Comparison of ENCODE assay signal across 1 cellular context in genomic region chr7:48183965-48184364, GRCh38.
TF ChIP-seq lines count a peak whose summit lies in the region.

No MANE protein-coding gene starts in this region.

TF ChIP-seq in GM23338, 12 proteins besides CTCF, POLR2A, EP300 and RAD21 (continued from another document):
- TF ChIP-seq, protein P1, sequence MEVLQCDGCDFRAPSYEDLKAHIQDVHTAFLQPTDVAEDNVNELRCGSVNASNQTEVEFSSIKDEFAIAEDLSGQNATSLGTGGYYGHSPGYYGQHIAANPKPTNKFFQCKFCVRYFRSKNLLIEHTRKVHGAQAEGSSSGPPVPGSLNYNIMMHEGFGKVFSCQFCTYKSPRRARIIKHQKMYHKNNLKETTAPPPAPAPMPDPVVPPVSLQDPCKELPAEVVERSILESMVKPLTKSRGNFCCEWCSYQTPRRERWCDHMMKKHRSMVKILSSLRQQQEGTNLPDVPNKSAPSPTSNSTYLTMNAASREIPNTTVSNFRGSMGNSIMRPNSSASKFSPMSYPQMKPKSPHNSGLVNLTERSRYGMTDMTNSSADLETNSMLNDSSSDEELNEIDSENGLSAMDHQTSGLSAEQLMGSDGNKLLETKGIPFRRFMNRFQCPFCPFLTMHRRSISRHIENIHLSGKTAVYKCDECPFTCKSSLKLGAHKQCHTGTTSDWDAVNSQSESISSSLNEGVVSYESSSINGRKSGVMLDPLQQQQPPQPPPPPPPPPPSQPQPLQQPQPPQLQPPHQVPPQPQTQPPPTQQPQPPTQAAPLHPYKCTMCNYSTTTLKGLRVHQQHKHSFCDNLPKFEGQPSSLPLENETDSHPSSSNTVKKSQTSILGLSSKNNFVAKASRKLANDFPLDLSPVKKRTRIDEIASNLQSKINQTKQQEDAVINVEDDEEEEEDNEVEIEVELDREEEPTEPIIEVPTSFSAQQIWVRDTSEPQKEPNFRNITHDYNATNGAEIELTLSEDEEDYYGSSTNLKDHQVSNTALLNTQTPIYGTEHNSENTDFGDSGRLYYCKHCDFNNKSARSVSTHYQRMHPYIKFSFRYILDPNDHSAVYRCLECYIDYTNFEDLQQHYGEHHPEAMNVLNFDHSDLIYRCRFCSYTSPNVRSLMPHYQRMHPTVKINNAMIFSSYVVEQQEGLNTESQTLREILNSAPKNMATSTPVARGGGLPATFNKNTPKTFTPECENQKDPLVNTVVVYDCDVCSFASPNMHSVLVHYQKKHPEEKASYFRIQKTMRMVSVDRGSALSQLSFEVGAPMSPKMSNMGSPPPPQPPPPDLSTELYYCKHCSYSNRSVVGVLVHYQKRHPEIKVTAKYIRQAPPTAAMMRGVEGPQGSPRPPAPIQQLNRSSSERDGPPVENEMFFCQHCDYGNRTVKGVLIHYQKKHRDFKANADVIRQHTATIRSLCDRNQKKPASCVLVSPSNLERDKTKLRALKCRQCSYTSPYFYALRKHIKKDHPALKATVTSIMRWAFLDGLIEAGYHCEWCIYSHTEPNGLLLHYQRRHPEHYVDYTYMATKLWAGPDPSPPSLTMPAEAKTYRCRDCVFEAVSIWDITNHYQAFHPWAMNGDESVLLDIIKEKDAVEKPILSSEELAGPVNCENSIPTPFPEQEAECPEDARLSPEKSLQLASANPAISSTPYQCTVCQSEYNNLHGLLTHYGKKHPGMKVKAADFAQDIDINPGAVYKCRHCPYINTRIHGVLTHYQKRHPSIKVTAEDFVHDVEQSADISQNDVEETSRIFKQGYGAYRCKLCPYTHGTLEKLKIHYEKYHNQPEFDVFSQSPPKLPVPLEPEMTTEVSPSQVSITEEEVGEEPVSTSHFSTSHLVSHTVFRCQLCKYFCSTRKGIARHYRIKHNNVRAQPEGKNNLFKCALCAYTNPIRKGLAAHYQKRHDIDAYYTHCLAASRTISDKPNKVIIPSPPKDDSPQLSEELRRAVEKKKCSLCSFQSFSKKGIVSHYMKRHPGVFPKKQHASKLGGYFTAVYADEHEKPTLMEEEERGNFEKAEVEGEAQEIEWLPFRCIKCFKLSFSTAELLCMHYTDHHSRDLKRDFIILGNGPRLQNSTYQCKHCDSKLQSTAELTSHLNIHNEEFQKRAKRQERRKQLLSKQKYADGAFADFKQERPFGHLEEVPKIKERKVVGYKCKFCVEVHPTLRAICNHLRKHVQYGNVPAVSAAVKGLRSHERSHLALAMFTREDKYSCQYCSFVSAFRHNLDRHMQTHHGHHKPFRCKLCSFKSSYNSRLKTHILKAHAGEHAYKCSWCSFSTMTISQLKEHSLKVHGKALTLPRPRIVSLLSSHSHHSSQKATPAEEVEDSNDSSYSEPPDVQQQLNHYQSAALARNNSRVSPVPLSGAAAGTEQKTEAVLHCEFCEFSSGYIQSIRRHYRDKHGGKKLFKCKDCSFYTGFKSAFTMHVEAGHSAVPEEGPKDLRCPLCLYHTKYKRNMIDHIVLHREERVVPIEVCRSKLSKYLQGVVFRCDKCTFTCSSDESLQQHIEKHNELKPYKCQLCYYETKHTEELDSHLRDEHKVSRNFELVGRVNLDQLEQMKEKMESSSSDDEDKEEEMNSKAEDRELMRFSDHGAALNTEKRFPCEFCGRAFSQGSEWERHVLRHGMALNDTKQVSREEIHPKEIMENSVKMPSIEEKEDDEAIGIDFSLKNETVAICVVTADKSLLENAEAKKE (CRISPR knock-in tag; IDR thresholded peaks at IDR 0.05) = no peak
- TF ChIP-seq POLR2AphosphoS5 (IDR thresholded peaks at IDR 0.05; ENCODE audit: low read depth) (no peak), JUNB (IDR thresholded peaks at IDR 0.05; ENCODE audit: unreplicated experiment) (no peak), CREB1 (CRISPR knock-in tag; IDR thresholded peaks at IDR 0.05; ENCODE audit: low read depth) (no peak), EZH2 (IDR thresholded peaks at IDR 0.05; ENCODE audit: low read depth, unreplicated experiment) (no peak), NANOG (IDR thresholded peaks at IDR 0.05; ENCODE audit: borderline replicate concordance) (no peak)
- TF ChIP-seq, protein P2, sequence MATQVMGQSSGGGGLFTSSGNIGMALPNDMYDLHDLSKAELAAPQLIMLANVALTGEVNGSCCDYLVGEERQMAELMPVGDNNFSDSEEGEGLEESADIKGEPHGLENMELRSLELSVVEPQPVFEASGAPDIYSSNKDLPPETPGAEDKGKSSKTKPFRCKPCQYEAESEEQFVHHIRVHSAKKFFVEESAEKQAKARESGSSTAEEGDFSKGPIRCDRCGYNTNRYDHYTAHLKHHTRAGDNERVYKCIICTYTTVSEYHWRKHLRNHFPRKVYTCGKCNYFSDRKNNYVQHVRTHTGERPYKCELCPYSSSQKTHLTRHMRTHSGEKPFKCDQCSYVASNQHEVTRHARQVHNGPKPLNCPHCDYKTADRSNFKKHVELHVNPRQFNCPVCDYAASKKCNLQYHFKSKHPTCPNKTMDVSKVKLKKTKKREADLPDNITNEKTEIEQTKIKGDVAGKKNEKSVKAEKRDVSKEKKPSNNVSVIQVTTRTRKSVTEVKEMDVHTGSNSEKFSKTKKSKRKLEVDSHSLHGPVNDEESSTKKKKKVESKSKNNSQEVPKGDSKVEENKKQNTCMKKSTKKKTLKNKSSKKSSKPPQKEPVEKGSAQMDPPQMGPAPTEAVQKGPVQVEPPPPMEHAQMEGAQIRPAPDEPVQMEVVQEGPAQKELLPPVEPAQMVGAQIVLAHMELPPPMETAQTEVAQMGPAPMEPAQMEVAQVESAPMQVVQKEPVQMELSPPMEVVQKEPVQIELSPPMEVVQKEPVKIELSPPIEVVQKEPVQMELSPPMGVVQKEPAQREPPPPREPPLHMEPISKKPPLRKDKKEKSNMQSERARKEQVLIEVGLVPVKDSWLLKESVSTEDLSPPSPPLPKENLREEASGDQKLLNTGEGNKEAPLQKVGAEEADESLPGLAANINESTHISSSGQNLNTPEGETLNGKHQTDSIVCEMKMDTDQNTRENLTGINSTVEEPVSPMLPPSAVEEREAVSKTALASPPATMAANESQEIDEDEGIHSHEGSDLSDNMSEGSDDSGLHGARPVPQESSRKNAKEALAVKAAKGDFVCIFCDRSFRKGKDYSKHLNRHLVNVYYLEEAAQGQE (IDR thresholded peaks at IDR 0.05; ENCODE audit: unreplicated experiment) = no peak
